11 cellular contexts compared by ENCODE assay signal in genomic region chr3:10471337-10471721, GRCh38. TPM values are rescaled to one million over a fixed set of nuclear protein-coding genes. Genes with fewer than 3 reads are reported as not detected.
A peak's percentile ranks its signal among the peaks of the same experiment; 100 is the strongest.
DNase-seq lines count a peak whose midpoint lies in the region; ATAC-seq and TF ChIP-seq lines count a peak whose summit lies in the region.
"Had no signal": no experiment of that assay in that cellular context is flagged by ENCODE, and none has a peak within 500 bp of the region (broad histone marks: within the 10 kb centered on the region; RNA-seq: fewer than 3 reads in every experiment).

No MANE protein-coding gene starts in this region.

- H3K4me3 Mint-ChIP-seq in chondrocyte (ENCODE audit: unreplicated experiment) (peak overlapping the region; percentile 28), neural crest cell (no peak overlapping the region)

- no peak overlapping the region for H3K27ac Mint-ChIP-seq in chondrocyte (ENCODE audit: unreplicated experiment)
- no peak overlapping the region for H3K27ac Mint-ChIP-seq in neural crest cell (ENCODE audit: unreplicated experiment)

- H3K9me3 Mint-ChIP-seq in chondrocyte (ENCODE audit: low read depth), result no peaks in the 10 kb centered on the region
- H3K9me3 Mint-ChIP-seq in neural crest cell, result no peaks in the 10 kb centered on the region

- TF ChIP-seq CTCF in chondrocyte (IDR thresholded peaks at IDR 0.05) (no peak), neural crest cell (conservative IDR thresholded peaks at IDR 0.05) (no peak)

- peak; percentile 38 to 44 for ATAC-seq in activated CD4-positive, CD25-positive, alpha-beta regulatory T cell treated with anti-CD3 and anti-CD28 coated beads, Interleukin-2, amount 50 U/mL, for 24 hours
- ATAC-seq in HG03342 (IDR thresholded peaks at IDR 0.05; ENCODE audit: unreplicated experiment) (no peak), GM21360 (IDR thresholded peaks at IDR 0.05; ENCODE audit: unreplicated experiment) (no peak)

- DNase-seq in activated CD4-positive, CD25-positive, alpha-beta regulatory T cell (lab: John Stamatoyannopoulos, UW), result no peak
- DNase-seq in MV-4-11 (lab: John Stamatoyannopoulos, UW), result peak; percentile 18
- no peak for DNase-seq in chondrocyte (ENCODE audit: low spot score)
- DNase-seq in neural crest cell (ENCODE audit: low read depth, low spot score), result peak; percentile 3
- DNase-seq in hippocampal formation (lab: John Stamatoyannopoulos, UW), result no peak
- DNase-seq: amniotic stem cell, T-helper 1 cell had no signal

- H3K36me3 Mint-ChIP-seq in chondrocyte (ENCODE audit: low read depth) (no peaks in the 10 kb centered on the region), neural crest cell (ENCODE audit: low read depth) (no peaks in the 10 kb centered on the region)

- H3K4me1 Mint-ChIP-seq in chondrocyte (ENCODE audit: low read depth) (peaks cover 5% of the 10 kb centered on the region), neural crest cell (peaks cover 15% of the 10 kb centered on the region)

- H3K27me3 Mint-ChIP-seq in chondrocyte (ENCODE audit: low read depth), result peaks cover 57% of the 10 kb centered on the region
- H3K27me3 Mint-ChIP-seq in neural crest cell (ENCODE audit: low read depth), result peaks cover 6% of the 10 kb centered on the region

RNA-seq across cellular contexts. Expression of gene ATP2B2, which starts 34.1 kb away (rescaled TPM):
- total RNA-seq in chondrocyte (0.08 to 0.25 TPM (median 0.24 TPM) in 3 replicates), neural crest cell (0.23 and 0.42 TPM in 2 replicates)
- total RNA-seq: activated CD8-positive, alpha-beta memory T cell treated with anti-CD3 and anti-CD28 coated beads for 36 hours had no signal

Comparison
In these comparisons a context has a peak if more than half of its experiments do, and no peak if none do; other contexts are left out.
1. ATAC-seq: peak in activated CD4-positive, CD25-positive, alpha-beta regulatory T cell treated with anti-CD3 and anti-CD28 coated beads, Interleukin-2, amount 50 U/mL, for 24 hours (2 of 2); none in HG03342 (single experiment) and GM21360 (single experiment).
2. DNase-seq: peak in MV-4-11 (single experiment) and neural crest cell (single experiment); none in activated CD4-positive, CD25-positive, alpha-beta regulatory T cell (0 of 4), chondrocyte (single experiment) and hippocampal formation (0 of 2).